20 cellular contexts compared by ENCODE assay signal in the genomic region with DNA sequence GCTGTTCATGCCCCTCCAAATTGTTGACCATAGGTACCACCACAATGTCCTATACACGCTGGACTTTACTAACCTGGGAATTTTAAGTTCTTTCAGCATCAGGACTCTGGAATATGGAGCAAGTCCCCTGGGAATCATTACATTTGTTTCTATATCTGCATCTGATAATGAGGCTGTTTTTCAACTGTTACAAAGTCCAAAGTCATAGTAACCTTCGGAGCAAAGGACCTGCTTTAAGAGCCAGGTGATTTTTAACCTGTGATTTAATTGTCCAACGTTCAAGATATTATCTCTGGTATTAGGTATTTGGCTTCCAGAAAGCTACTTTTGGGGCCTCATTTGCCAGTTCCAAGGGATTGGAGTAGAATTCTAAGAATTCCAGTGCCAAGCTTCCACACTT.
"Had no signal": no experiment of that assay in that cellular context is flagged by ENCODE, and none has a peak within 500 bp of the region (broad histone marks: within the 10 kb centered on the region; RNA-seq: fewer than 3 reads in every experiment).

No MANE protein-coding gene starts in this region.

- DNase-seq: IMR-90, MV-4-11, NCI-H1048, NCI-H1105 treated with DMSO at 0.1 percent for 48 hours, NCI-H1417 treated with DMSO at 0.1 percent for 48 hours, NCI-H146, NCI-H1694 treated with DMSO at 0.1 percent for 48 hours, NCI-H1930, NCI-H2081, NCI-H2107, NCI-H2227 treated with DMSO at 0.1 percent for 48 hours, NCI-H446, NCI-H510A, NCI-H524 treated with DMSO at 0.1 percent for 48 hours, NCI-H69, NCI-H774, Right ventricle myocardium superior, RPMI8226 had no signal

- H3K9ac ChIP-seq: KMS-11 had no signal

- H3K4me2 ChIP-seq: KMS-11 had no signal

- FAIRE-seq: RCC 7860 had no signal

- H3K27ac ChIP-seq: KMS-11 had no signal
